8 cellular contexts compared by ENCODE assay signal in the genomic region with DNA sequence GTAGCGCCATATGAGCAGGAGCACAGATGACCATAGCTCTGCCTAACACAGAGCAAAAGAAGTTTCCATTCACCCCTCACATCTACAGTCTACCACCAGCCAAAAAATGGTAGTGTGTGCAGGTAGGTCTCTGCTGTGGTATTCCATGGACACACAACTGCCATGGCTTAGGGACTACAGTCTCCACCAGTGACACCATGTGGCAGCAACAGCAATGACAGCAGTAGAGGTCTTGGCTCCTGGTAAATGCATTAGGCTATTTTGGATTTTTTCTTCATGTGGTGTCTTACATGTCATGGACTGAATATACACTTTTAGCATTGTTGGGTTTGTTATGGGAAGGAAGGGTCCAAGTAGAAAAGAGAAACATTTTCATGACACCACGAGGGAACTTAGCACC.
DNase-seq lines count a peak whose midpoint lies in the region; ATAC-seq, FAIRE-seq and TF ChIP-seq lines count a peak whose summit lies in the region.

No MANE protein-coding gene starts in this region.

- no peak for TF ChIP-seq POLR2A in GM18505 (IDR thresholded peaks at IDR 0.05; ENCODE audit: borderline replicate concordance, extremely low read depth, insufficient read depth, insufficient read length)

- H3K9me3 ChIP-seq in hepatocyte (ENCODE audit: low read depth) = no peaks in the 10 kb centered on the region

- H3K36me3 ChIP-seq in hepatocyte (replicated peaks; ENCODE audit: insufficient read depth, low read depth) = no peaks in the 10 kb centered on the region

- H3K4me1 ChIP-seq in hepatocyte (ENCODE audit: insufficient read depth) = no peaks in the 10 kb centered on the region

- no peaks in the 10 kb centered on the region for H3K27me3 ChIP-seq in hepatocyte

- peak; percentile 46 for TF ChIP-seq CTCF in D721Med (IDR thresholded peaks at IDR 0.05; ENCODE audit: insufficient read depth, missing control alignments)
- TF ChIP-seq CTCF in hepatocyte (IDR thresholded peaks at IDR 0.05; ENCODE audit: poor library complexity) = peak; percentile 19

- H4K20me1 ChIP-seq in hepatocyte (ENCODE audit: insufficient read depth, poor library complexity, severe bottlenecking) = no peaks in the 10 kb centered on the region

- no peak overlapping the region for H2AFZ ChIP-seq in hepatocyte

- H3K27ac ChIP-seq in hepatocyte = no peak overlapping the region

- peak; percentile 51 for ATAC-seq in GM21576 (IDR thresholded peaks at IDR 0.05; ENCODE audit: unreplicated experiment)
- no peak for ATAC-seq in GM18505 (IDR thresholded peaks at IDR 0.05; ENCODE audit: unreplicated experiment)

- no peak overlapping the region for H3K4me2 ChIP-seq in hepatocyte

- FAIRE-seq in D721Med (lab: Jason Lieb, UNC) = no peak

- WGBS in hepatocyte (ENCODE audit: low lambda C conversion rate, missing lambda C conversion rate) = 64% methylated on average over 2 of the region's 2 CpGs

- no peak overlapping the region for H3K4me3 ChIP-seq in hepatocyte

- no peaks in the 10 kb centered on the region for H3K9me2 ChIP-seq in hepatocyte (replicated peaks; ENCODE audit: insufficient read depth)

- H3K79me2 ChIP-seq in hepatocyte = no peaks in the 10 kb centered on the region

- no peak for DNase-seq in D721Med (ENCODE audit: insufficient read length, low spot score)
- peak; percentile 44 for DNase-seq in NAMALWA (ENCODE audit: low spot score)
- peak; percentile 14 for DNase-seq in hepatocyte (ENCODE audit: low spot score)
- DNase-seq in NK-92 treated with Interleukin-12 subunit alpha and Interleukin-12 subunit beta, amount 100 ng/mL, for 24 hours (lab: John Stamatoyannopoulos, UW) = no peak
- DNase-seq in activated CD4-positive, alpha-beta T cell treated with anti-CD3 and anti-CD28 coated beads for 4 hours = no peak
- DNase-seq in cortex of kidney (lab: John Stamatoyannopoulos, UW) = no peak

Comparison
In these comparisons a context has a peak if more than half of its experiments do, and no peak if none do; other contexts are left out.
1. DNase-seq: peak in NAMALWA (single experiment) and hepatocyte (single experiment); none in D721Med (single experiment), NK-92 treated with Interleukin-12 subunit alpha and Interleukin-12 subunit beta, amount 100 ng/mL, for 24 hours (single experiment), activated CD4-positive, alpha-beta T cell treated with anti-CD3 and anti-CD28 coated beads for 4 hours (0 of 2) and cortex of kidney (single experiment).